ENCODE assay signal across 19 cellular contexts in the genomic region with DNA sequence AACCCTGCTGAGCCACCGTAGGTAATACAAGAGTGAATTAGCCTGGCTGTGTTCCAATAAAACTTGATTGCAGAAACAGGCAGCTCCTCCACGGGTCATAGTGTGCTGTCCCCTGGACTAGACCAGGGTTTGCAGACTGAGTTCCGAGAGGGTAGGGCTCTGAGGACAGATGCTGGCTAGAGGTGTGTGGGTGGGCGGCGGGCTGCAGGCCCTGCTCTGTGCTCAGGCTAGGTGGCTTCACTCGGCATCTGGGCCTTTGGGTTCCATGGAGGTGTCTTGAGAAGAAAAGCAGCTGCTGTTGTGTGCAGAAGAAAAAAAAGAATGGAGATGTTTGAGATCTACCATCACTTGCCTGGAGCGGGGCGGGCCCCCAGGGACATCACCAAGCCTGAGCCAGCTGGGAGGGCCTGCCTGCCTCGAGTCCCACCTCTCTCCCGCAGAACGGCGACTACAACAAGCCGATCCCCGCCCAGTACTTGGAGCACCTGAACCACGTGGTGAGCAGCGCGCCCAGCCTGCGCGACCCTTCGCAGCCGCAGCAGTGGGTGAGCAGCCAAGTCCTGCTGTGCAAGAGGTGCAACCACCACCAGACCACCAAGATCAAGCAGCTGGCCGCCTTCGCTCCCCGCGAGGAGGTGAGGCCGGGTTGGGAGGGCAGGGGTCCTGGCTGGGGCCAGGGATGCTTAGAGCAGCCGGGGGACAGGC. TPM values are rescaled to one million over a fixed set of nuclear protein-coding genes. Genes with fewer than 3 reads are reported as not detected.
DNase-seq lines count a peak whose midpoint lies in the region; ATAC-seq, FAIRE-seq and TF ChIP-seq lines count a peak whose summit lies in the region.
"Had no signal": no experiment of that assay in that cellular context is flagged by ENCODE, and none has a peak within 500 bp of the region (broad histone marks: within the 10 kb centered on the region; RNA-seq: fewer than 3 reads in every experiment).

No MANE protein-coding gene starts in this region.

- CTCF ChIA-PET in activated naive CD4-positive, alpha-beta T cell treated with anti-CD3 and anti-CD28 coated beads for 36 hours (lab: Charles Lee): interaction anchor here (0.5 to 0.6 kb wide), 2 partner anchors 16 to 51 kb away, joined by 3 to 5 read pairs; no protein-coding TSS in a partner anchor

- intact Hi-C loops in activated naive CD4-positive, alpha-beta T cell treated with anti-CD3 and anti-CD28 coated beads for 36 hours (cut with micrococcal nuclease): no loop called here
- intact Hi-C loops in upper lobe of right lung (cut with DNase I) (no loop called here), kidney (cut with DNase I) (no loop called here)

- no peaks in the 10 kb centered on the region for H3K9me3 ChIP-seq in WERI-Rb-1 (ENCODE audit: severe bottlenecking)
- no peaks in the 10 kb centered on the region for H3K9me3 ChIP-seq in upper lobe of right lung
- H3K9me3 ChIP-seq in kidney (ENCODE audit: control insufficient read depth in 1 of 2, low read length in 2 of 2): no peaks in the 10 kb centered on the region

- no peak for ATAC-seq in activated naive CD4-positive, alpha-beta T cell treated with anti-CD3 and anti-CD28 coated beads, Interleukin-2, amount 50 U/mL, for 72 hours
- no peak for ATAC-seq in upper lobe of right lung
- no peak for ATAC-seq in esophagus mucosa
- ATAC-seq: PC-3 had no signal

- peak overlapping the region; percentile 26 to 60 for H3K27ac Mint-ChIP-seq in activated naive CD4-positive, alpha-beta T cell treated with anti-CD3 and anti-CD28 coated beads, Interleukin-2, amount 50 U/mL, for 72 hours
- H3K27ac Mint-ChIP-seq in activated naive CD4-positive, alpha-beta T cell treated with anti-CD3 and anti-CD28 coated beads for 36 hours: no peak overlapping the region
- H3K27ac Mint-ChIP-seq: activated CD4-positive, alpha-beta memory T cell treated with anti-CD3 and anti-CD28 coated beads for 36 hours; activated T-helper 1 cell treated with anti-CD3 and anti-CD28 coated beads, Interleukin-12 subunit alpha, Interleukin-12 subunit beta, Interleukin-2, Interleukin-4 antibody, amounts not matched to agents 30 ng/mL and 10 ng/mL and 1 ng/mL, durations not matched to agents 14 hours and 24 hours and 36 hours; IgD-negative memory B cell had no signal

- peak overlapping the region; percentile 94 for H3K27ac ChIP-seq in WERI-Rb-1
- H3K27ac ChIP-seq in upper lobe of right lung: no peak overlapping the region
- H3K27ac ChIP-seq in kidney (ENCODE audit: low read depth in 2 of 2, low read length in 2 of 2): no peak overlapping the region
- H3K27ac ChIP-seq: epithelial cell of prostate, parathyroid adenoma had no signal

- TF ChIP-seq CTCF in WERI-Rb-1 (IDR thresholded peaks at IDR 0.05; ENCODE audit: low read depth, low read length): no peak
- no peak for TF ChIP-seq CTCF in upper lobe of right lung (IDR thresholded peaks at IDR 0.05)
- no peak for TF ChIP-seq CTCF in kidney (IDR thresholded peaks at IDR 0.05; ENCODE audit: borderline replicate concordance, extremely low read depth, insufficient read depth)

- H3K4me1 Mint-ChIP-seq in activated naive CD4-positive, alpha-beta T cell treated with anti-CD3 and anti-CD28 coated beads for 36 hours (ENCODE audit: low read depth): peaks cover 21% of the 10 kb centered on the region

- no peaks in the 10 kb centered on the region for H3K27me3 Mint-ChIP-seq in activated naive CD4-positive, alpha-beta T cell treated with anti-CD3 and anti-CD28 coated beads for 36 hours (ENCODE audit: low read depth)
- H3K27me3 Mint-ChIP-seq: activated CD4-positive, alpha-beta memory T cell treated with anti-CD3 and anti-CD28 coated beads for 36 hours; IgD-negative memory B cell had no signal

- no peak overlapping the region for H3K4me3 Mint-ChIP-seq in activated naive CD4-positive, alpha-beta T cell treated with anti-CD3 and anti-CD28 coated beads for 36 hours
- H3K4me3 Mint-ChIP-seq: activated CD4-positive, alpha-beta memory T cell treated with anti-CD3 and anti-CD28 coated beads for 36 hours; activated T-helper 1 cell treated with anti-CD3 and anti-CD28 coated beads, Interleukin-12 subunit alpha, Interleukin-12 subunit beta, Interleukin-2, Interleukin-4 antibody, amounts not matched to agents 30 ng/mL and 10 ng/mL and 1 ng/mL, durations not matched to agents 14 hours and 24 hours and 36 hours; IgD-negative memory B cell had no signal

- H3K27me3 ChIP-seq in WERI-Rb-1 (ENCODE audit: insufficient read depth, low read depth, severe bottlenecking): no peaks in the 10 kb centered on the region
- no peaks in the 10 kb centered on the region for H3K27me3 ChIP-seq in upper lobe of right lung

- FAIRE-seq in kidney (lab: Jason Lieb, UNC): no peak
- FAIRE-seq: keratinocyte had no signal

- H3K36me3 Mint-ChIP-seq in activated naive CD4-positive, alpha-beta T cell treated with anti-CD3 and anti-CD28 coated beads, Interleukin-2, amount 50 U/mL, for 72 hours: no peaks in the 10 kb centered on the region
- peaks cover 6% of the 10 kb centered on the region for H3K36me3 Mint-ChIP-seq in activated naive CD4-positive, alpha-beta T cell treated with anti-CD3 and anti-CD28 coated beads for 36 hours (ENCODE audit: low read depth)
- H3K36me3 Mint-ChIP-seq: IgD-negative memory B cell had no signal

- H3K4me3 ChIP-seq in WERI-Rb-1 (ENCODE audit: low read depth, low read length) (no peak overlapping the region), upper lobe of right lung (no peak overlapping the region), kidney (ENCODE audit: low read length in 2 of 2) (no peak overlapping the region)

- no peak overlapping the region for H3K9ac ChIP-seq in kidney (ENCODE audit: low read length in 2 of 2)
- H3K9ac ChIP-seq: parathyroid adenoma had no signal

- H3K36me3 ChIP-seq in WERI-Rb-1: peaks cover 71% of the 10 kb centered on the region
- H3K36me3 ChIP-seq in upper lobe of right lung: peaks cover 8% of the 10 kb centered on the region
- peaks cover 3% of the 10 kb centered on the region in 2 donors for H3K36me3 ChIP-seq in kidney (ENCODE audit: control insufficient read depth in 1 of 2, insufficient read depth in 2 of 2, low read length in 2 of 2)

- peak in 1 of 2 donors; percentile 50 for DNase-seq in activated naive CD4-positive, alpha-beta T cell treated with anti-CD3 and anti-CD28 coated beads, Interleukin-2, amount 50 U/mL, for 72 hours (ENCODE audit: low spot score in 2 of 2)
- no peak for DNase-seq in activated naive CD4-positive, alpha-beta T cell treated with anti-CD3 and anti-CD28 coated beads for 36 hours
- DNase-seq in WERI-Rb-1: no peak
- peak; percentile 38 for DNase-seq in left kidney (ENCODE audit: low read depth, low spot score)
- DNase-seq in upper lobe of right lung: peak; percentile 61
- DNase-seq in kidney: no peak
- DNase-seq in HuH-7 (ENCODE audit: low spot score): no peak
- DNase-seq: activated CD4-positive, alpha-beta memory T cell treated with anti-CD3 and anti-CD28 coated beads for 36 hours; anterior cingulate cortex; Calu3; head of caudate nucleus; NCI-H226; PC-3 had no signal

- H3K9me3 Mint-ChIP-seq in activated naive CD4-positive, alpha-beta T cell treated with anti-CD3 and anti-CD28 coated beads, Interleukin-2, amount 50 U/mL, for 72 hours: no peaks in the 10 kb centered on the region
- no peaks in the 10 kb centered on the region for H3K9me3 Mint-ChIP-seq in activated naive CD4-positive, alpha-beta T cell treated with anti-CD3 and anti-CD28 coated beads for 36 hours
- H3K9me3 Mint-ChIP-seq: activated CD4-positive, alpha-beta memory T cell treated with anti-CD3 and anti-CD28 coated beads for 36 hours; activated T-helper 1 cell treated with anti-CD3 and anti-CD28 coated beads, Interleukin-12 subunit alpha, Interleukin-12 subunit beta, Interleukin-2, Interleukin-4 antibody, amounts not matched to agents 30 ng/mL and 10 ng/mL and 1 ng/mL, durations not matched to agents 14 hours and 24 hours and 36 hours; IgD-negative memory B cell had no signal

- H3K4me1 ChIP-seq in upper lobe of right lung: peaks cover 13% of the 10 kb centered on the region
- H3K4me1 ChIP-seq in kidney (ENCODE audit: control insufficient read depth in 1 of 2, insufficient read depth in 1 of 2, low read depth in 1 of 2, low read length in 2 of 2): peaks cover 6 to 14% of the 10 kb centered on the region in 2 donors

RNA-seq across cellular contexts. Expression of gene TMEM201, which starts 7.9 kb away (rescaled TPM):
- 10 to 100 TPM; 14.8 to 16.5 TPM for total RNA-seq in activated naive CD4-positive, alpha-beta T cell treated with anti-CD3 and anti-CD28 coated beads, Interleukin-2, amount 50 U/mL, for 72 hours
- total RNA-seq in activated naive CD4-positive, alpha-beta T cell treated with anti-CD3 and anti-CD28 coated beads for 36 hours: 1 to 10 TPM; 9.1 to 9.8 TPM
- total RNA-seq in upper lobe of right lung: 8.5 TPM
- 13.2 TPM for total RNA-seq in kidney
- polyA plus RNA-seq in kidney (ENCODE audit: insufficient read depth, low read depth, low replicate concordance): 9.1 TPM
- 7.7 TPM for total RNA-seq in esophagus mucosa

RNA-seq across cellular contexts. Expression of gene PIK3CD, which starts 55.0 kb away (rescaled TPM):
- 100 to 1,000 TPM; 118 to 138 TPM for total RNA-seq in activated naive CD4-positive, alpha-beta T cell treated with anti-CD3 and anti-CD28 coated beads, Interleukin-2, amount 50 U/mL, for 72 hours
- 100 to 1,000 TPM in 1 of 2 experiments, 10 to 100 TPM in 1; 96.6 to 101 TPM for total RNA-seq in activated naive CD4-positive, alpha-beta T cell treated with anti-CD3 and anti-CD28 coated beads for 36 hours
- total RNA-seq in upper lobe of right lung: 18.2 TPM
- total RNA-seq in kidney: 19.7 TPM
- 5.3 TPM for polyA plus RNA-seq in kidney (ENCODE audit: insufficient read depth, low read depth, low replicate concordance)
- total RNA-seq in esophagus mucosa: 6.2 TPM

RNA-seq across cellular contexts. Expression of gene SLC25A33, which starts 57.3 kb away (rescaled TPM):
- total RNA-seq in activated naive CD4-positive, alpha-beta T cell treated with anti-CD3 and anti-CD28 coated beads, Interleukin-2, amount 50 U/mL, for 72 hours: 1 to 10 TPM; 6.1 to 6.2 TPM
- 1 to 10 TPM; 4.7 to 5.2 TPM for total RNA-seq in activated naive CD4-positive, alpha-beta T cell treated with anti-CD3 and anti-CD28 coated beads for 36 hours
- total RNA-seq in upper lobe of right lung (4.9 TPM), kidney (3.8 TPM), esophagus mucosa (3.6 TPM)
- polyA plus RNA-seq in kidney (ENCODE audit: insufficient read depth, low read depth, low replicate concordance): 11.3 TPM

Comparison
In these comparisons a context has a peak if more than half of its experiments do, and no peak if none do; other contexts are left out.
1. DNase-seq: peak in left kidney (single experiment) and upper lobe of right lung (single experiment); none in activated naive CD4-positive, alpha-beta T cell treated with anti-CD3 and anti-CD28 coated beads for 36 hours (single experiment), WERI-Rb-1 (single experiment), kidney (single experiment) and HuH-7 (single experiment).